Comparison of ENCODE assay signal across 8 cellular contexts in genomic region chr6:159863341-159863740, GRCh38. TPM values are rescaled to one million over a fixed set of nuclear protein-coding genes. Genes with fewer than 3 reads are reported as not detected.
DNase-seq lines count a peak whose midpoint lies in the region; ATAC-seq, FAIRE-seq and TF ChIP-seq lines count a peak whose summit lies in the region.
"Not testable (repeated sequence)": the region's sequence is repeated elsewhere in the genome, so short reads cannot be mapped to it uniquely, and the experiment has no call there.

No MANE protein-coding gene starts in this region.

- H3K4me1 ChIP-seq in Karpas-422 (ENCODE audit: low read length), result not testable (repeated sequence)

- H2AFZ ChIP-seq in Karpas-422 (ENCODE audit: low read length), result not testable (repeated sequence)

- H3K9me3 ChIP-seq in Karpas-422 (ENCODE audit: low read length), result not testable (repeated sequence)

- TF ChIP-seq CTCF in AG09309 (IDR thresholded peaks at IDR 0.05; ENCODE audit: control insufficient read depth, insufficient read depth, low read depth, low read length, missing control alignments) (peak; percentile 39), dorsolateral prefrontal cortex (IDR thresholded peaks at IDR 0.05 in 54 of 56, conservative IDR thresholded peaks at IDR 0.05 in 2 of 56; ENCODE audit: low read depth in 1 of 56, partially characterized antibody in 56 of 56) (peak; percentile 37 to 86 (median 62)), retinal pigment epithelial cell (conservative IDR thresholded peaks at IDR 0.05; ENCODE audit: low read depth, low read length) (peak; percentile 40)

- not testable (repeated sequence) for TF ChIP-seq POLR2A in GM12891 (IDR thresholded peaks at IDR 0.05; ENCODE audit: low read depth, low read length)

- intact Hi-C loops in activated CD4-positive, alpha-beta T cell treated with anti-CD3 and anti-CD28 coated beads for 36 hours (cut with DNase I, micrococcal nuclease), result loop anchor here (1.0 to 5.0 kb wide), 4 partner anchors 78 to 659 kb away; no protein-coding TSS in a partner anchor
- intact Hi-C loops in dorsolateral prefrontal cortex (cut with DNase I), result loop anchor here (2.0 to 10.0 kb wide), 4 partner anchors 77 to 671 kb away; no protein-coding TSS in a partner anchor

- H3K27me3 ChIP-seq in Karpas-422 (ENCODE audit: low read length); dorsolateral prefrontal cortex: not testable (repeated sequence)

- H3K4me1 Mint-ChIP-seq in activated CD4-positive, alpha-beta T cell treated with anti-CD3 and anti-CD28 coated beads for 36 hours, result peaks cover 15% of the 10 kb centered on the region

- not testable (repeated sequence) for H3K9ac ChIP-seq in Karpas-422 (ENCODE audit: low read length)

- peak overlapping the region; percentile 38 for H3K27ac Mint-ChIP-seq in activated CD4-positive, alpha-beta T cell treated with anti-CD3 and anti-CD28 coated beads for 36 hours

- not testable (repeated sequence) for H3K4me2 ChIP-seq in Karpas-422 (ENCODE audit: low read depth, low read length, poor library complexity, severe bottlenecking)

- H3K4me3 Mint-ChIP-seq in activated CD4-positive, alpha-beta T cell treated with anti-CD3 and anti-CD28 coated beads for 36 hours, result not testable (repeated sequence)

- H3K9me2 ChIP-seq in Karpas-422 (replicated peaks; ENCODE audit: insufficient read depth, low read length), result not testable (repeated sequence)

- H3K4me3 ChIP-seq in AG09309 (ENCODE audit: control insufficient read depth, low read depth, low read length); Karpas-422 (ENCODE audit: low read length); dorsolateral prefrontal cortex; retinal pigment epithelial cell (ENCODE audit: low read length): not testable (repeated sequence)

- H3K27me3 Mint-ChIP-seq in activated CD4-positive, alpha-beta T cell treated with anti-CD3 and anti-CD28 coated beads for 36 hours, result not testable (repeated sequence)

- FAIRE-seq in GM12891 (lab: Jason Lieb, UNC), result peak; percentile 61
- peak; percentile 92 for FAIRE-seq in islet of Langerhans (lab: Jason Lieb, UNC)

- POLR2A ChIA-PET in activated CD4-positive, alpha-beta T cell treated with anti-CD3 and anti-CD28 coated beads for 36 hours (lab: Charles Lee), result interaction anchor here (0.6 kb wide), 1 partner anchor 11 kb away, joined by 3 read pairs; no protein-coding TSS in a partner anchor

- not testable (repeated sequence) for H3K9me3 Mint-ChIP-seq in activated CD4-positive, alpha-beta T cell treated with anti-CD3 and anti-CD28 coated beads for 36 hours (ENCODE audit: low read depth)

- not testable (repeated sequence) for H3K79me2 ChIP-seq in Karpas-422 (ENCODE audit: low read length)

- CTCF ChIA-PET in activated CD4-positive, alpha-beta T cell treated with anti-CD3 and anti-CD28 coated beads for 36 hours (lab: Charles Lee), result interaction anchor here (0.6 to 1.8 kb wide), 18 partner anchors 12 to 804 kb away, joined by 3 to 11 read pairs (median 4); no protein-coding TSS in a partner anchor

- not testable (repeated sequence) for H3K36me3 Mint-ChIP-seq in activated CD4-positive, alpha-beta T cell treated with anti-CD3 and anti-CD28 coated beads for 36 hours (ENCODE audit: low read depth)

- H4K20me1 ChIP-seq in Karpas-422 (ENCODE audit: insufficient read depth, low read depth, low read length), result not testable (repeated sequence)

- H3K27ac ChIP-seq in Karpas-422 (ENCODE audit: low read length); dorsolateral prefrontal cortex: not testable (repeated sequence)

- peak; percentile 58 for ATAC-seq in activated CD4-positive, alpha-beta T cell treated with anti-CD3 and anti-CD28 coated beads for 36 hours

- H3K36me3 ChIP-seq in Karpas-422 (ENCODE audit: insufficient read depth, low read length), result not testable (repeated sequence)

- peak; percentile 31 for DNase-seq in AG09309 (ENCODE audit: low read depth)
- DNase-seq in GM12891 (ENCODE audit: insufficient read length, low spot score), result peak; percentile 32
- DNase-seq in Karpas-422, result peak; percentile 75
- DNase-seq in NCI-H69 (lab: John Stamatoyannopoulos, UW), result peak; percentile 64
- DNase-seq in activated CD4-positive, alpha-beta T cell treated with anti-CD3 and anti-CD28 coated beads for 36 hours, result peak; percentile 49
- DNase-seq in dorsolateral prefrontal cortex, result not testable (repeated sequence)
- DNase-seq in retinal pigment epithelial cell (ENCODE audit: low read depth), result peak; percentile 14

RNA-seq across cellular contexts. Expression of gene MAS1, which starts 27.4 kb away (rescaled TPM):
- not detected for polyA plus RNA-seq in GM12891 (2012; ENCODE audit: low read depth, missing spikeins)
- not detected in 2 replicates for total RNA-seq in Karpas-422 (2014; rRNA removed; shearing (Covaris generic); ENCODE audit: low replicate concordance)
- not detected for total RNA-seq in activated CD4-positive, alpha-beta T cell treated with anti-CD3 and anti-CD28 coated beads for 36 hours
- 10 to 100 TPM in 6 of 120 experiments, 1 to 10 TPM in 114; 1.5 to 11.9 (median 6.5) TPM for total RNA-seq in dorsolateral prefrontal cortex
